In the genomic region with DNA sequence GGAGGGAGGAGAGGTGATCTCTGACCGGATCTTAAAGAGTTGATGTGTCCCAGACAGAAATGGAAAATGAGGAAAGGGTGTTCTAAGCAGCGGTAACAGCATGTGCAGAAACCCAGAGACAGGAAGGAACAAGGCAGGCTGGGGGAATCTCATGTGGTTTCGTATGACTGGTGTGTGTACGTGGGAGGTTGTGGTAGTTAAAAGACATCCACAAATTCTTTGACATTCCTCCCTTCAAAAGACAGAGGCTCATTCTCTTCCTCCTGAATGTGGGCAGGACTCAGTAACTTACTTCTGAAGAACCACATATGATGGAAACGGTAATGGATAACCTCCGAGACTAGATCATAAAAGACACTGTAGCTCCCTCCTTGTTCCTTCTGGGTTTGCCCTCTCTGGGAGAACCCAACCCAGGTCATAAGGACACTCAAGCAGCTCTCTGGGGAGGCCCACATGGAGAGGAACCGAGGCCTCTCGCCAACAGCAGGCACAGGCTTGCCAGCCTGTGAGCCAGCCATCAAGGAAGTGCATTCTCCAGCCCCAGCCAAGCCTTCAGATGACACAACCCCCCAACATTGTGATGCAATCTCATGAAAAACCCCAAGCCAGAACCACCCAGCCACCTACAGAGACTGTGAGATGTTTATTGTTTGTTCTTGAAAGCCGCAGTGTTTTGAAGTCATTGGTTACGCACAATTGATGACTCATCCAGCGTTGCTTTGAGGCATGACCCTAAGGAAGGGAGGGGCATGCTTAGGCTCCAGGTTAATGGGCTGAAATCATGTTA, we compare ENCODE assay signal across 11 cellular contexts.
DNase-seq lines count a peak whose midpoint lies in the region; ATAC-seq and TF ChIP-seq lines count a peak whose summit lies in the region.
"Had no signal": no experiment of that assay in that cellular context is flagged by ENCODE, and none has a peak within 500 bp of the region (broad histone marks: within the 10 kb centered on the region; RNA-seq: fewer than 3 reads in every experiment).

No MANE protein-coding gene starts in this region.

- peaks cover 7% of the 10 kb centered on the region for H3K27me3 Mint-ChIP-seq in activated CD4-positive, alpha-beta T cell treated with anti-CD3 and anti-CD28 coated beads, Interleukin-2, amount 10 ng/mL, durations not matched to agents 24 days and 14 days
- H3K27me3 Mint-ChIP-seq in activated T-helper 2 cell treated with anti-CD3 and anti-CD28 coated beads, Interferon-gamma antibody, Interleukin-2, Interleukin-4, amounts not matched to agents 10 μg/mL and 5 μg/mL and 100 μg/mL, durations not matched to agents 14 hours and 24 hours and 36 hours (ENCODE audit: low read depth): peaks cover 11% of the 10 kb centered on the region

- peaks cover 29% of the 10 kb centered on the region for H3K27me3 ChIP-seq in foreskin keratinocyte

- no peak overlapping the region for H3K4me3 Mint-ChIP-seq in activated CD4-positive, alpha-beta T cell treated with anti-CD3 and anti-CD28 coated beads, Interleukin-2, amount 10 ng/mL, durations not matched to agents 24 days and 14 days
- H3K4me3 Mint-ChIP-seq in activated T-helper 2 cell treated with anti-CD3 and anti-CD28 coated beads, Interferon-gamma antibody, Interleukin-2, Interleukin-4, amounts not matched to agents 10 μg/mL and 5 μg/mL and 100 μg/mL, durations not matched to agents 14 hours and 24 hours and 36 hours (ENCODE audit: low read depth): no peak overlapping the region
- H3K4me3 Mint-ChIP-seq: stimulated activated naive B cell treated with anti-CD40 and anti-IgM and Interleukin-4, amounts not matched to agents 10 μg/mL and 1 μg/mL and 100 μg/mL, for 72 hours had no signal

- H3K4me1 Mint-ChIP-seq in activated CD4-positive, alpha-beta T cell treated with anti-CD3 and anti-CD28 coated beads, Interleukin-2, amount 10 ng/mL, durations not matched to agents 24 days and 14 days: peaks cover 8% of the 10 kb centered on the region
- peaks cover 6% of the 10 kb centered on the region for H3K4me1 Mint-ChIP-seq in activated T-helper 2 cell treated with anti-CD3 and anti-CD28 coated beads, Interferon-gamma antibody, Interleukin-2, Interleukin-4, amounts not matched to agents 10 μg/mL and 5 μg/mL and 100 μg/mL, durations not matched to agents 14 hours and 24 hours and 36 hours (ENCODE audit: low read depth)

- no peaks in the 10 kb centered on the region for H3K36me3 Mint-ChIP-seq in activated CD4-positive, alpha-beta T cell treated with anti-CD3 and anti-CD28 coated beads, Interleukin-2, amount 10 ng/mL, durations not matched to agents 24 days and 14 days (ENCODE audit: low read depth)
- no peaks in the 10 kb centered on the region for H3K36me3 Mint-ChIP-seq in activated T-helper 2 cell treated with anti-CD3 and anti-CD28 coated beads, Interferon-gamma antibody, Interleukin-2, Interleukin-4, amounts not matched to agents 10 μg/mL and 5 μg/mL and 100 μg/mL, durations not matched to agents 14 hours and 24 hours and 36 hours (ENCODE audit: low read depth)
- H3K36me3 Mint-ChIP-seq: stimulated activated naive B cell treated with anti-CD40 and anti-IgM and Interleukin-4, amounts not matched to agents 10 μg/mL and 1 μg/mL and 100 μg/mL, for 72 hours had no signal

- H3K9me3 Mint-ChIP-seq in activated CD4-positive, alpha-beta T cell treated with anti-CD3 and anti-CD28 coated beads, Interleukin-2, amount 10 ng/mL, durations not matched to agents 24 days and 14 days: peaks cover 7% of the 10 kb centered on the region
- H3K9me3 Mint-ChIP-seq in activated T-helper 2 cell treated with anti-CD3 and anti-CD28 coated beads, Interferon-gamma antibody, Interleukin-2, Interleukin-4, amounts not matched to agents 10 μg/mL and 5 μg/mL and 100 μg/mL, durations not matched to agents 14 hours and 24 hours and 36 hours: no peaks in the 10 kb centered on the region

- in situ Hi-C loops in KBM-7 (cut with MboI; ENCODE audit: low pct_unique_long_range_greater_than_20kb, low sequenced_read_pairs): no loop called here

- peak overlapping the region; percentile 50 for H3K27ac Mint-ChIP-seq in activated CD4-positive, alpha-beta T cell treated with anti-CD3 and anti-CD28 coated beads, Interleukin-2, amount 10 ng/mL, durations not matched to agents 24 days and 14 days
- H3K27ac Mint-ChIP-seq in activated T-helper 2 cell treated with anti-CD3 and anti-CD28 coated beads, Interferon-gamma antibody, Interleukin-2, Interleukin-4, amounts not matched to agents 10 μg/mL and 5 μg/mL and 100 μg/mL, durations not matched to agents 14 hours and 24 hours and 36 hours: no peak overlapping the region
- H3K27ac Mint-ChIP-seq: stimulated activated naive B cell treated with anti-CD40 and anti-IgM and Interleukin-4, amounts not matched to agents 10 μg/mL and 1 μg/mL and 100 μg/mL, for 72 hours had no signal

- H3K27ac ChIP-seq in foreskin keratinocyte: no peak overlapping the region

- no peak for TF ChIP-seq CTCF in foreskin keratinocyte (conservative IDR thresholded peaks at IDR 0.05)

- ATAC-seq in foreskin keratinocyte: peak; percentile 70
- ATAC-seq in GM19324 (IDR thresholded peaks at IDR 0.05; ENCODE audit: low FRiP score, unreplicated experiment): no peak
- ATAC-seq in HG03045 (IDR thresholded peaks at IDR 0.05; ENCODE audit: unreplicated experiment): no peak
- ATAC-seq: stimulated activated naive B cell treated with anti-CD40 and anti-IgM and Interleukin-4, amounts not matched to agents 10 μg/mL and 1 μg/mL and 100 μg/mL, for 72 hours had no signal

- peak; percentile 3 for DNase-seq in DMS79 treated with DMSO at 0.1 percent for 48 hours (lab: John Stamatoyannopoulos, UW)
- DNase-seq in KBM-7: peak; percentile 82
- DNase-seq in activated CD4-positive, alpha-beta T cell treated with anti-CD3 and anti-CD28 coated beads, Interleukin-2, amount 10 ng/mL, durations not matched to agents 24 days and 14 days: peak; percentile 67
- peak; percentile 46 to 53 for DNase-seq in foreskin keratinocyte
- no peak for DNase-seq in activated T-helper 2 cell treated with anti-CD3 and anti-CD28 coated beads, Interferon-gamma antibody, Interleukin-2, Interleukin-4, amounts not matched to agents 10 μg/mL and 5 μg/mL and 100 μg/mL, durations not matched to agents 14 hours and 24 hours and 36 hours (ENCODE audit: low spot score)
- DNase-seq in cortex of kidney (lab: John Stamatoyannopoulos, UW): no peak
- DNase-seq: kidney glomerular epithelial cell; NCI-H524; stimulated activated naive B cell treated with anti-CD40 and anti-IgM and Interleukin-4, amounts not matched to agents 10 μg/mL and 1 μg/mL and 100 μg/mL, for 72 hours had no signal

- intact Hi-C loops in activated CD4-positive, alpha-beta T cell treated with anti-CD3 and anti-CD28 coated beads, Interleukin-2, amount 10 ng/mL, durations not matched to agents 24 days and 14 days (cut with micrococcal nuclease): no loop called here
- intact Hi-C loops in activated T-helper 2 cell treated with anti-CD3 and anti-CD28 coated beads, Interferon-gamma antibody, Interleukin-2, Interleukin-4, amounts not matched to agents 10 μg/mL and 5 μg/mL and 100 μg/mL, durations not matched to agents 14 hours and 24 hours and 36 hours (cut with micrococcal nuclease): no loop called here

- H3K4me1 ChIP-seq in foreskin keratinocyte: no peaks in the 10 kb centered on the region

Comparison
In these comparisons a context has a peak if more than half of its experiments do, and no peak if none do; other contexts are left out.
1. DNase-seq: peak in DMS79 treated with DMSO at 0.1 percent for 48 hours (single experiment), KBM-7 (single experiment), activated CD4-positive, alpha-beta T cell treated with anti-CD3 and anti-CD28 coated beads, Interleukin-2, amount 10 ng/mL, durations not matched to agents 24 days and 14 days (single experiment) and foreskin keratinocyte (2 of 2); none in activated T-helper 2 cell treated with anti-CD3 and anti-CD28 coated beads, Interferon-gamma antibody, Interleukin-2, Interleukin-4, amounts not matched to agents 10 μg/mL and 5 μg/mL and 100 μg/mL, durations not matched to agents 14 hours and 24 hours and 36 hours (single experiment) and cortex of kidney (single experiment).